ENCODE assay signal across 8 cellular contexts in the genomic region with DNA sequence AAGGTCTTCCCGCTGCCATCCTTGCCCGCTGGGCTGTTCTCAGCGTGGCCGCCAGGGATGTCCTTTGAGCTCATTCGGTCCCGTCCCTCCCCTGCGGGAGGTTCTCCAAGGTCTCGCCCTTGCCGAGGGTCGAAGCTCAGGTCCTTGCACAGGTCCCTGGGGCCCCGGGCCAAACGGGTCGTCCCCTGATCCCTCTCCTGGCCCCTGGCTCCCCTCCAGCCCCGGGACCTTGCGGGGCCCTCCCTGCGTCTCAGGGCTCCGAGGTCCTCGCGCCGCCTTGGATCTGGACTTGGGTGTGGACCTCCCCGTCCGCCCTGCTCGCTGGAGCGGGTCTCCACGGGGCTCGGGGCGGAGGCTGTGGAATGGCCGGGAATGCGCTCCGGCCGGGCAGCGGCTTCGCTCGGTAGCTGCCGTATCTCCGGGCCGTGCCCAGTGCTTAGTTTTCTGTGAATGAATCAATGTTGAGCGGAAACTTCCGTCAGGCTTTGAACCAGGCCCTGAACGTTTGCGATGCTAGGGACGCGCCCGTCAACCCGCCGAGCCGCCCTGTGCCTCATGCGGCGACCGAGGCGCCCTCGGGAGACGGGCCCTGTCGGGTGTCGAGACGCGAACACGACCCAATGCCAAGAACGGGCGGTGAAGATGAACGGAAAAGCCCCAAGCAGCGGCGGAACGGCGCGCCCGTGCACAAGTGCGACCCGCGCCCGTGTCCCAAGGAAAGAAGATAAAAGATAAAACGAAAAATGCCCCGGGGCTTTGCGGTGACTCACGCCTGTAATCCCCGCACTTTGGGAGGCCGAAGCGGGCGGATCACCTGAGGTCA. TPM values are rescaled to one million over a fixed set of nuclear protein-coding genes. Genes with fewer than 3 reads are reported as not detected.
A peak's percentile ranks its signal among the peaks of the same experiment; 100 is the strongest.
DNase-seq lines count a peak whose midpoint lies in the region; ATAC-seq, FAIRE-seq and TF ChIP-seq lines count a peak whose summit lies in the region.

No MANE protein-coding gene starts in this region.

- WGBS in adipose tissue, 3 donors = 1% methylated on average over 77 to 79 of the region's 79 CpGs

- H2AFZ ChIP-seq in SU-DHL-6 (ENCODE audit: low read depth, low read length, severe bottlenecking) = peak overlapping the region; percentile 58

- H3K27me3 ChIP-seq in SU-DHL-6 (ENCODE audit: low read length) (no peaks in the 10 kb centered on the region), right atrium auricular region (no peaks in the 10 kb centered on the region), gastrocnemius medialis (no peaks in the 10 kb centered on the region)

- intact Hi-C loops in gastrocnemius medialis (cut with DNase I; ENCODE audit: low total_unique reads) = loop anchor here (1.0 to 10.0 kb wide), 3 partner anchors 27 to 571 kb away; partner anchors contain the start of gene WDR5

- H3K4me2 ChIP-seq in SU-DHL-6 (ENCODE audit: low read depth, low read length, poor library complexity, severe bottlenecking) = no peak overlapping the region

- DNase-seq in GM12892 (ENCODE audit: insufficient read length) (peak; percentile 57), right atrium auricular region (ENCODE audit: low spot score) (peak; percentile 77), gastrocnemius medialis (peak; percentile 45 to 60)

- H3K9me3 ChIP-seq in SU-DHL-6 (ENCODE audit: insufficient read depth, low read length) (no peaks in the 10 kb centered on the region), right atrium auricular region (no peaks in the 10 kb centered on the region), gastrocnemius medialis (no peaks in the 10 kb centered on the region)

- in situ Hi-C loops in gastrocnemius medialis (cut with MboI; ENCODE audit: low sequenced_read_pairs in 4 of 4) = loop anchor here in 2 of 4 donors (10.0 kb wide), 2 partner anchors 161 to 281 kb away; partner anchors contain the start of gene RXRA (in 1 of the 2)

- H3K79me2 ChIP-seq in SU-DHL-6 (ENCODE audit: insufficient read depth, low read length) = no peaks in the 10 kb centered on the region

- no peak for TF ChIP-seq CTCF in SU-DHL-6 (IDR thresholded peaks at IDR 0.05; ENCODE audit: insufficient read depth, low read length, poor library complexity, severe bottlenecking)
- TF ChIP-seq CTCF in right atrium auricular region (IDR thresholded peaks at IDR 0.05) = peak; percentile 38 to 57
- TF ChIP-seq CTCF in gastrocnemius medialis (IDR thresholded peaks at IDR 0.05 in 4 of 5, conservative IDR thresholded peaks at IDR 0.05 in 1 of 5) = peak; percentile 39 to 63 (median 60)

- H4K20me1 ChIP-seq in SU-DHL-6 (ENCODE audit: low read depth, low read length) = no peaks in the 10 kb centered on the region

- peak; percentile 56 for FAIRE-seq in GM12892 (lab: Jason Lieb, UNC)

- H3F3A ChIP-seq in SU-DHL-6 (ENCODE audit: insufficient read depth) = no peaks in the 10 kb centered on the region

- H3K4me3 ChIP-seq in SU-DHL-6 (ENCODE audit: insufficient read depth, low read length, poor library complexity, severe bottlenecking) (no peak overlapping the region), right atrium auricular region (no peak overlapping the region), gastrocnemius medialis (no peak overlapping the region)

- H3K9ac ChIP-seq in SU-DHL-6 (ENCODE audit: low read length) = no peak overlapping the region

- no peaks in the 10 kb centered on the region for H3K9me2 ChIP-seq in SU-DHL-6 (replicated peaks; ENCODE audit: insufficient read depth, low read length)

- H3K4me1 ChIP-seq in right atrium auricular region = peaks cover 0 to 17% of the 10 kb centered on the region in 2 donors
- peaks cover 4 to 10% of the 10 kb centered on the region in 2 donors for H3K4me1 ChIP-seq in gastrocnemius medialis

- no peak overlapping the region for H3K27ac ChIP-seq in SU-DHL-6 (ENCODE audit: low read depth, low read length)
- peak overlapping the region; percentile 63 for H3K27ac ChIP-seq in adipose tissue (ENCODE audit: low read depth, low read length)
- H3K27ac ChIP-seq in right atrium auricular region = no peak overlapping the region
- H3K27ac ChIP-seq in gastrocnemius medialis = no peak overlapping the region

- H3K36me3 ChIP-seq in SU-DHL-6 (ENCODE audit: low read length) = no peaks in the 10 kb centered on the region
- peaks cover 3% of the 10 kb centered on the region for H3K36me3 ChIP-seq in right atrium auricular region
- peaks cover 0 to 2% of the 10 kb centered on the region in 2 donors for H3K36me3 ChIP-seq in gastrocnemius medialis

- peak in 1 of 2 donors; percentile 31 for ATAC-seq in gastrocnemius medialis
- ATAC-seq in GM19023 (IDR thresholded peaks at IDR 0.05; ENCODE audit: unreplicated experiment) = no peak
- no peak for ATAC-seq in GM18519 (IDR thresholded peaks at IDR 0.05; ENCODE audit: low FRiP score, unreplicated experiment)
- ATAC-seq in HG03442 (IDR thresholded peaks at IDR 0.05; ENCODE audit: unreplicated experiment) = no peak

- TF ChIP-seq POLR2A in GM12892 (IDR thresholded peaks at IDR 0.05; ENCODE audit: low read depth, low read length) = no peak
- no peak for TF ChIP-seq POLR2A in gastrocnemius medialis (IDR thresholded peaks at IDR 0.05)

RNA-seq across cellular contexts. Expression of gene RNU6ATAC, which starts 0.8 kb away (rescaled TPM):
- polyA plus RNA-seq in GM12892 (2012; ENCODE audit: missing spikeins) = not detected
- polyA plus RNA-seq in adipose tissue = not detected
- total RNA-seq in right atrium auricular region (not detected), gastrocnemius medialis (not detected)

RNA-seq across cellular contexts. Expression of gene WDR5, which starts 27.7 kb away (rescaled TPM):
- 23.4 TPM for polyA plus RNA-seq in GM12892 (2012; ENCODE audit: missing spikeins)
- polyA plus RNA-seq in adipose tissue = 10 to 100 TPM; 22.6 to 22.9 (median 22.9) TPM
- total RNA-seq in right atrium auricular region (10 to 100 TPM; 14.1 to 17.5 TPM), gastrocnemius medialis (10 to 100 TPM; 19.8 to 39.3 (median 31.9) TPM)
